ENCODE assay signal across 12 cellular contexts in genomic region chr15:62444104-62445027, GRCh38. TPM values are rescaled to one million over a fixed set of nuclear protein-coding genes. Genes with fewer than 3 reads are reported as not detected.
DNase-seq lines count a peak whose midpoint lies in the region; ATAC-seq and TF ChIP-seq lines count a peak whose summit lies in the region.
"Had no signal": no experiment of that assay in that cellular context is flagged by ENCODE, and none has a peak within 500 bp of the region (broad histone marks: within the 10 kb centered on the region; RNA-seq: fewer than 3 reads in every experiment).

No MANE protein-coding gene starts in this region.

- no peaks in the 10 kb centered on the region for H3K9me3 Mint-ChIP-seq in activated naive CD8-positive, alpha-beta T cell treated with anti-CD3 and anti-CD28 coated beads, Interleukin-2, amount 50 U/mL, for 24 hours
- no peaks in the 10 kb centered on the region for H3K9me3 Mint-ChIP-seq in activated naive CD8-positive, alpha-beta T cell treated with anti-CD3 and anti-CD28 coated beads for 36 hours

- H3K4me1 ChIP-seq in right atrium auricular region, result peaks cover 0 to 38% of the 10 kb centered on the region in 2 donors
- peaks cover 4 to 12% of the 10 kb centered on the region in 2 donors for H3K4me1 ChIP-seq in aorta (ENCODE audit: control insufficient read depth in 1 of 2, insufficient read depth in 2 of 2, low read length in 2 of 2)
- no peaks in the 10 kb centered on the region for H3K4me1 ChIP-seq in ovary (ENCODE audit: insufficient read depth)
- H3K4me1 ChIP-seq: BLaER1 treated with 17β-estradiol and CSF1 and Interleukin-3, amounts not matched to agents 10 nM and 100 nM had no signal

- in situ Hi-C loops in astrocyte of the cerebellum (cut with HindIII; ENCODE audit: low sequenced_read_pairs), result no loop called here

- WGBS in aorta, 2 donors, result 57 to 64% methylated on average over 8 of the region's 8 CpGs
- WGBS in ovary, 3 donors, result 87 to 97% (median 96%) methylated on average over 8 of the region's 8 CpGs

- no peaks in the 10 kb centered on the region for H3K27me3 Mint-ChIP-seq in activated naive CD8-positive, alpha-beta T cell treated with anti-CD3 and anti-CD28 coated beads, Interleukin-2, amount 50 U/mL, for 24 hours
- no peaks in the 10 kb centered on the region for H3K27me3 Mint-ChIP-seq in activated naive CD8-positive, alpha-beta T cell treated with anti-CD3 and anti-CD28 coated beads for 36 hours

- intact Hi-C loops in aorta (cut with DNase I) (no loop called here), ovary (cut with DNase I) (no loop called here)

- no peak for TF ChIP-seq EP300 in ovary (IDR thresholded peaks at IDR 0.05)

- peak overlapping the region; percentile 4 to 19 for H3K27ac ChIP-seq in right atrium auricular region
- peak overlapping the region in 1 of 2 donors; percentile 62 for H3K27ac ChIP-seq in aorta (ENCODE audit: low read depth in 1 of 2, low read length in 2 of 2)
- no peak overlapping the region for H3K27ac ChIP-seq in ovary
- H3K27ac ChIP-seq: BLaER1 treated with 17β-estradiol and CSF1 and Interleukin-3, amounts not matched to agents 10 nM and 100 nM had no signal

- H3K9me3 ChIP-seq in right atrium auricular region (no peaks in the 10 kb centered on the region), aorta (ENCODE audit: control insufficient read depth, low read length) (no peaks in the 10 kb centered on the region), ovary (no peaks in the 10 kb centered on the region)
- H3K9me3 ChIP-seq: BLaER1 treated with 17β-estradiol and CSF1 and Interleukin-3, amounts not matched to agents 10 nM and 100 nM had no signal

- H3K4me3 Mint-ChIP-seq in activated naive CD8-positive, alpha-beta T cell treated with anti-CD3 and anti-CD28 coated beads, Interleukin-2, amount 50 U/mL, for 24 hours, result no peak overlapping the region
- H3K4me3 Mint-ChIP-seq in activated naive CD8-positive, alpha-beta T cell treated with anti-CD3 and anti-CD28 coated beads for 36 hours, result no peak overlapping the region

- no peak for TF ChIP-seq POLR2A in ovary (IDR thresholded peaks at IDR 0.05)

- H3K4me1 Mint-ChIP-seq in activated naive CD8-positive, alpha-beta T cell treated with anti-CD3 and anti-CD28 coated beads, Interleukin-2, amount 50 U/mL, for 24 hours, result no peaks in the 10 kb centered on the region
- no peaks in the 10 kb centered on the region for H3K4me1 Mint-ChIP-seq in activated naive CD8-positive, alpha-beta T cell treated with anti-CD3 and anti-CD28 coated beads for 36 hours

- DNase-seq in activated naive CD8-positive, alpha-beta T cell treated with anti-CD3 and anti-CD28 coated beads, Interleukin-2, amount 50 U/mL, for 24 hours, result peak; percentile 3
- no peak for DNase-seq in activated naive CD8-positive, alpha-beta T cell treated with anti-CD3 and anti-CD28 coated beads for 36 hours
- DNase-seq in astrocyte of the cerebellum (ENCODE audit: low read depth) (peak; percentile 95), right atrium auricular region (ENCODE audit: low spot score) (peak; percentile 75), aorta (no peak), left lobe of liver (ENCODE audit: low spot score) (no peak), NCI-H187 treated with DMSO at 0.1 percent for 48 hours (lab: John Stamatoyannopoulos, UW) (no peak), ovary (no peak)
- DNase-seq: left cardiac atrium; stimulated activated CD4-positive, alpha-beta T cell treated with anti-CD3 and anti-CD28 coated beads, Interleukin-12 subunit alpha, Interleukin-12 subunit beta, amount 100 ng/mL, for 4 hours had no signal

- no peaks in the 10 kb centered on the region for H3K36me3 Mint-ChIP-seq in activated naive CD8-positive, alpha-beta T cell treated with anti-CD3 and anti-CD28 coated beads, Interleukin-2, amount 50 U/mL, for 24 hours (ENCODE audit: low read depth)
- H3K36me3 Mint-ChIP-seq in activated naive CD8-positive, alpha-beta T cell treated with anti-CD3 and anti-CD28 coated beads for 36 hours, result no peaks in the 10 kb centered on the region

- no peak overlapping the region for H3K4me3 ChIP-seq in astrocyte of the cerebellum (ENCODE audit: low read depth, low read length)
- H3K4me3 ChIP-seq in right atrium auricular region, result no peak overlapping the region
- no peak overlapping the region for H3K4me3 ChIP-seq in aorta (ENCODE audit: low read length in 2 of 2)
- no peak overlapping the region for H3K4me3 ChIP-seq in ovary
- H3K4me3 ChIP-seq: BLaER1 treated with 17β-estradiol and CSF1 and Interleukin-3, amounts not matched to agents 10 nM and 100 nM had no signal

- H3K27me3 ChIP-seq in right atrium auricular region (no peaks in the 10 kb centered on the region), aorta (ENCODE audit: control insufficient read depth in 1 of 2, insufficient read depth in 2 of 2, low read length in 1 of 2) (no peaks in the 10 kb centered on the region), ovary (no peaks in the 10 kb centered on the region)
- H3K27me3 ChIP-seq: BLaER1 treated with 17β-estradiol and CSF1 and Interleukin-3, amounts not matched to agents 10 nM and 100 nM had no signal

- H3K36me3 ChIP-seq in right atrium auricular region (no peaks in the 10 kb centered on the region), aorta (ENCODE audit: control insufficient read depth in 1 of 2, insufficient read depth in 2 of 2, low read length in 1 of 2) (no peaks in the 10 kb centered on the region), ovary (no peaks in the 10 kb centered on the region)
- H3K36me3 ChIP-seq: BLaER1 treated with 17β-estradiol and CSF1 and Interleukin-3, amounts not matched to agents 10 nM and 100 nM had no signal

- TF ChIP-seq CTCF in astrocyte of the cerebellum (IDR thresholded peaks at IDR 0.05; ENCODE audit: low read depth, low read length, missing control alignments) (no peak), right atrium auricular region (IDR thresholded peaks at IDR 0.05) (no peak), ovary (IDR thresholded peaks at IDR 0.05) (no peak)

- no peak for ATAC-seq in activated naive CD8-positive, alpha-beta T cell treated with anti-CD3 and anti-CD28 coated beads, Interleukin-2, amount 50 U/mL, for 24 hours
- ATAC-seq in aorta (ENCODE audit: low FRiP score) (peak; percentile 66), left lobe of liver (no peak)
- ATAC-seq: HepG2 had no signal

- H3K27ac Mint-ChIP-seq in activated naive CD8-positive, alpha-beta T cell treated with anti-CD3 and anti-CD28 coated beads, Interleukin-2, amount 50 U/mL, for 24 hours, result no peak overlapping the region
- H3K27ac Mint-ChIP-seq in activated naive CD8-positive, alpha-beta T cell treated with anti-CD3 and anti-CD28 coated beads for 36 hours, result no peak overlapping the region

RNA-seq across cellular contexts. Expression of gene TLN2, which starts 54.0 kb away (rescaled TPM):
- total RNA-seq in activated naive CD8-positive, alpha-beta T cell treated with anti-CD3 and anti-CD28 coated beads for 36 hours, result 1 to 10 TPM; 2.7 to 3.8 TPM
- total RNA-seq in right atrium auricular region (10 to 100 TPM; 19.6 to 31.0 TPM), aorta (10 to 100 TPM; 41.0 to 44.8 TPM), left lobe of liver (4.3 TPM), ovary (10 to 100 TPM in 5 of 7 donors, 1 to 10 TPM in 2; 7.2 to 19.6 (median 11.9) TPM)
- polyA plus RNA-seq in aorta (10 to 100 TPM in 1 of 2 donors, 1 to 10 TPM in 1; 4.9 to 18.3 TPM), ovary (10 to 100 TPM in 1 of 2 donors, 1 to 10 TPM in 1; 3.9 to 10.2 TPM)

Comparison
In these comparisons a context has a peak if more than half of its experiments do, and no peak if none do; other contexts are left out.
1. DNase-seq: peak in activated naive CD8-positive, alpha-beta T cell treated with anti-CD3 and anti-CD28 coated beads, Interleukin-2, amount 50 U/mL, for 24 hours (single experiment), astrocyte of the cerebellum (single experiment) and right atrium auricular region (single experiment); none in activated naive CD8-positive, alpha-beta T cell treated with anti-CD3 and anti-CD28 coated beads for 36 hours (single experiment), aorta (0 of 2), left lobe of liver (single experiment), NCI-H187 treated with DMSO at 0.1 percent for 48 hours (single experiment) and ovary (0 of 5).
2. H3K27ac ChIP-seq: peak in right atrium auricular region (2 of 2); none in ovary (0 of 2).